ENCODE assay signal across 22 cellular contexts in genomic region chr7:109497053-109497452, GRCh38.
DNase-seq lines count a peak whose midpoint lies in the region; ATAC-seq, FAIRE-seq and TF ChIP-seq lines count a peak whose summit lies in the region.
"Had no signal": no experiment of that assay in that cellular context is flagged by ENCODE, and none has a peak within 500 bp of the region (broad histone marks: within the 10 kb centered on the region; RNA-seq: fewer than 3 reads in every experiment).

No MANE protein-coding gene starts in this region.

- H3K4me3 Mint-ChIP-seq in T-cell: no peak overlapping the region
- H3K4me3 Mint-ChIP-seq: B cell; CD14-positive monocyte; CD4-positive, alpha-beta T cell; CD8-positive, alpha-beta memory T cell had no signal

- ATAC-seq in A549: no peak
- ATAC-seq in IMR-90 (ENCODE audit: low read depth): no peak
- ATAC-seq in GM21576 (IDR thresholded peaks at IDR 0.05; ENCODE audit: unreplicated experiment): no peak
- no peak for ATAC-seq in T-cell (replicated peaks in 1 of 4)
- ATAC-seq: GM12878 had no signal

- H4K20me1 ChIP-seq in IMR-90 (ENCODE audit: insufficient read depth, low read length): no peaks in the 10 kb centered on the region
- H4K20me1 ChIP-seq: BLaER1 had no signal

- H2BK20ac ChIP-seq in IMR-90 (ENCODE audit: low read depth, low read length): no peak overlapping the region

- CTCF ChIA-PET in A549 (lab: Yijun Ruan, JAX) (no interaction called here), IMR-90 (lab: Yijun Ruan, JAX) (no interaction called here), T-cell (lab: Charles Lee) (no interaction called here)

- H3K4ac ChIP-seq in IMR-90 (ENCODE audit: low read depth, low read length): no peak overlapping the region

- no TSS peak for BruUV-seq in IMR-90 (replicated peaks; lab: Mats Ljungman, UMichigan)

- H3K9me3 ChIP-seq in A549 (no peaks in the 10 kb centered on the region; the same call in 2 of the 3 replicates), IMR-90 (ENCODE audit: control insufficient read depth, insufficient read depth, low read length) (peaks cover 3% of the 10 kb centered on the region), SK-N-MC (ENCODE audit: low read depth, low read length) (no peaks in the 10 kb centered on the region)
- H3K9me3 ChIP-seq: BLaER1 had no signal

- 19% methylated on average over 5 of the region's 5 CpGs for WGBS in A549 (ENCODE audit: missing lambda C conversion rate)
- WGBS in IMR-90 (ENCODE audit: extremely low coverage in 2 of 2, insufficient read length in 1 of 2), 2 experiments: no CpG with 5 or more reads among the region's 5 CpGs

- H3K23ac ChIP-seq in IMR-90 (ENCODE audit: low read depth, low read length): no peak overlapping the region

- H3K4me3 ChIP-seq in A549: no peak overlapping the region
- H3K4me3 ChIP-seq in IMR-90 (ENCODE audit: insufficient read depth, low read depth, low read length): no peak overlapping the region
- no peak overlapping the region for H3K4me3 ChIP-seq in SK-N-MC
- H3K4me3 ChIP-seq in coronary artery: no peak overlapping the region
- H3K4me3 ChIP-seq: BLaER1, GM12878, GM23248 had no signal

- POLR2A ChIA-PET in A549 (lab: Yijun Ruan, JAX) (no interaction called here), IMR-90 (lab: Charles Lee; ENCODE audit: unreplicated experiment) (no interaction called here), T-cell (lab: Charles Lee) (no interaction called here)

- no peak overlapping the region for H2AFZ ChIP-seq in IMR-90 (replicated peaks; ENCODE audit: low read length, poor library complexity)
- H2AFZ ChIP-seq: GM23248 had no signal

- no peaks in the 10 kb centered on the region for H3K4me1 Mint-ChIP-seq in T-cell
- H3K4me1 Mint-ChIP-seq: B cell; CD14-positive monocyte; CD8-positive, alpha-beta memory T cell had no signal

- no peak overlapping the region for H3K9ac ChIP-seq in IMR-90 (ENCODE audit: low read depth, low read length)
- no peak overlapping the region for H3K9ac ChIP-seq in SK-N-MC (ENCODE audit: insufficient read length)
- H3K9ac ChIP-seq: BLaER1, GM23248 had no signal

- no peak overlapping the region for H3K56ac ChIP-seq in IMR-90 (ENCODE audit: extremely low read depth, insufficient read depth, low read length)

- no peak overlapping the region for H3K14ac ChIP-seq in IMR-90 (replicated peaks; ENCODE audit: low read depth, low read length)

- H3K4me2 ChIP-seq in A549: no peak overlapping the region
- H3K4me2 ChIP-seq in IMR-90 (ENCODE audit: low read depth, low read length): no peak overlapping the region
- H3K4me2 ChIP-seq: BLaER1 had no signal

- no peak for TF ChIP-seq EP300 in A549 (IDR thresholded peaks at IDR 0.05)

- TF ChIP-seq CTCF in A549 (IDR thresholded peaks at IDR 0.05) (no peak), C4-2B (conservative IDR thresholded peaks at IDR 0.05) (no peak), IMR-90 (conservative IDR thresholded peaks at IDR 0.05; ENCODE audit: low read depth, low read length) (no peak), coronary artery (IDR thresholded peaks at IDR 0.05) (no peak)

- H3K27me3 ChIP-seq in IMR-90 (ENCODE audit: control insufficient read depth, insufficient read depth, low read length): no peaks in the 10 kb centered on the region
- H3K27me3 ChIP-seq: BLaER1 had no signal

- no peaks in the 10 kb centered on the region for H3K36me3 Mint-ChIP-seq in T-cell
- H3K36me3 Mint-ChIP-seq: CD14-positive monocyte; CD8-positive, alpha-beta memory T cell had no signal

- no peak overlapping the region for H2BK5ac ChIP-seq in IMR-90 (ENCODE audit: low read depth, low read length, poor library complexity, severe bottlenecking)

- H3K4me1 ChIP-seq in A549 (no peaks in the 10 kb centered on the region), IMR-90 (ENCODE audit: control insufficient read depth, insufficient read depth, low read length) (no peaks in the 10 kb centered on the region)
- H3K4me1 ChIP-seq: BLaER1 had no signal

- H3K27me3 Mint-ChIP-seq in T-cell: no peaks in the 10 kb centered on the region
- H3K27me3 Mint-ChIP-seq: B cell; CD4-positive, alpha-beta T cell had no signal

- H3K36me3 ChIP-seq in IMR-90 (ENCODE audit: control insufficient read depth, insufficient read depth, low read length) (no peaks in the 10 kb centered on the region), SK-N-MC (ENCODE audit: insufficient read depth, low read length) (no peaks in the 10 kb centered on the region)
- H3K36me3 ChIP-seq: BLaER1 had no signal

- FAIRE-seq in A549 (lab: Jason Lieb, UNC): no peak
- FAIRE-seq: D721Med, GM12878, H54 had no signal

- intact Hi-C loops in IMR-90 (cut with micrococcal nuclease): no loop called here

- H3K27ac Mint-ChIP-seq in T-cell: no peak overlapping the region
- H3K27ac Mint-ChIP-seq: B cell; CD14-positive monocyte; CD4-positive, alpha-beta T cell; CD8-positive, alpha-beta memory T cell had no signal

- no peak overlapping the region for H3K27ac ChIP-seq in A549
- H3K27ac ChIP-seq in C4-2B: peak overlapping the region; percentile 60
- H3K27ac ChIP-seq in IMR-90 (ENCODE audit: insufficient read depth, low read length): no peak overlapping the region
- H3K27ac ChIP-seq in SK-N-MC: peak overlapping the region; percentile 52; the same call in 1 of the 2 replicates
- H3K27ac ChIP-seq in coronary artery: no peak overlapping the region
- H3K27ac ChIP-seq: BLaER1, GM23248 had no signal

- H3K79me1 ChIP-seq in IMR-90 (ENCODE audit: low read depth in 1 of 2, low read length in 2 of 2): no peaks in the 10 kb centered on the region

- H4K5ac ChIP-seq in IMR-90 (ENCODE audit: low read depth, low read length): no peak overlapping the region

- H3K9me3 Mint-ChIP-seq in T-cell: peaks cover 14 to 21% (median 16%) of the 10 kb centered on the region in 3 donors

- DNase-seq in A549 (ENCODE audit: low read depth in 1 of 2, low spot score in 1 of 2) (no peak), IMR-90 (no peak), SK-N-MC (ENCODE audit: low read depth, low spot score) (no peak), NCI-H226 (no peak), T-cell (no peak), coronary artery (ENCODE audit: low spot score) (no peak)
- DNase-seq: CD4-positive, alpha-beta T cell; CD8-positive, alpha-beta memory T cell; DMS 273 treated with DMSO at 0.1 percent for 48 hours; DMS79; EL; GDM1; GM23248; HCEC 1CT had no signal

- TF ChIP-seq RAD21 in A549 (conservative IDR thresholded peaks at IDR 0.05 in 1 of 2, IDR thresholded peaks at IDR 0.05 in 1 of 2) (no peak), IMR-90 (IDR thresholded peaks at IDR 0.05; ENCODE audit: low read length) (no peak)

- TF ChIP-seq POLR2A in A549 (IDR thresholded peaks at IDR 0.05; ENCODE audit: low read length): no peak
- TF ChIP-seq POLR2A in IMR-90 (IDR thresholded peaks at IDR 0.05; ENCODE audit: low read depth, low read length): no peak

- no peak overlapping the region for H3K18ac ChIP-seq in IMR-90 (ENCODE audit: low read depth, low read length)

- in situ Hi-C loops in IMR-90 (cut with MboI; ENCODE audit: low sequenced_read_pairs): no loop called here

- no peak overlapping the region for H2AK5ac ChIP-seq in IMR-90 (ENCODE audit: low read depth, low read length)

- H2BK15ac ChIP-seq in IMR-90 (ENCODE audit: low read depth, low read length): no peak overlapping the region

- H2BK120ac ChIP-seq in IMR-90 (ENCODE audit: low read depth, low read length): no peak overlapping the region

- no peak overlapping the region for H4K8ac ChIP-seq in IMR-90 (ENCODE audit: low read depth in 2 of 2, low read length in 2 of 2)

- H2AK9ac ChIP-seq in IMR-90 (replicated peaks; ENCODE audit: low read depth, low read length, poor library complexity): no peak overlapping the region

- dilution Hi-C loops in IMR-90 (cut with HindIII; ENCODE audit: low sequenced_read_pairs, unreplicated experiment): no loop called here

- H3K9me1 ChIP-seq in IMR-90 (ENCODE audit: insufficient read depth, low read length): no peaks in the 10 kb centered on the region

- no peak overlapping the region for H4K91ac ChIP-seq in IMR-90 (ENCODE audit: insufficient read depth, low read depth, low read length)

TF ChIP-seq in A549, 52 proteins besides CTCF, POLR2A, EP300 and RAD21:
- TF ChIP-seq MAFK (IDR thresholded peaks at IDR 0.05; ENCODE audit: partially characterized antibody): peak; percentile 89
- no peak for TF ChIP-seq NFE2L2 (conservative IDR thresholded peaks at IDR 0.05; ENCODE audit: low read length)
- no peak for TF ChIP-seq GATA3 (IDR thresholded peaks at IDR 0.05; ENCODE audit: borderline replicate concordance)
- TF ChIP-seq SMC3 (IDR thresholded peaks at IDR 0.05): no peak
TF ChIP-seq in A549: peak in this region for 1.

TF ChIP-seq in IMR-90, 13 proteins besides CTCF, POLR2A, EP300 and RAD21:
- TF ChIP-seq FOS (IDR thresholded peaks at IDR 0.05; ENCODE audit: low read depth, low read length) (no peak), MAFK (IDR thresholded peaks at IDR 0.05; ENCODE audit: low read depth, low read length) (peak; percentile 82)

Comparison
In these comparisons a context has a peak if more than half of its experiments do, and no peak if none do; other contexts are left out.
1. H3K27ac ChIP-seq: peak in C4-2B (single experiment) and SK-N-MC (single experiment); none in A549 (0 of 2), IMR-90 (single experiment) and coronary artery (0 of 2).